In genomic region chr14:79627058-79627457, GRCh38 we compare ENCODE assay signal across 23 cellular contexts.
"Had no signal": no experiment of that assay in that cellular context is flagged by ENCODE, and none has a peak within 500 bp of the region (broad histone marks: within the 10 kb centered on the region; RNA-seq: fewer than 3 reads in every experiment).

No MANE protein-coding gene starts in this region.

- DNase-seq: dorsolateral prefrontal cortex; effector CD4-positive, alpha-beta T cell; hypothalamus; kidney; mucosa of descending colon; naive thymus-derived CD4-positive, alpha-beta T cell; sigmoid colon; spleen; stimulated activated CD4-positive, alpha-beta T cell treated with anti-CD3 and anti-CD28 coated beads, Interleukin-4, amount 100 ng/mL, for 4 hours; stimulated activated naive CD8-positive, alpha-beta T cell treated with anti-CD3 and anti-CD28 coated beads, Interleukin-15, Interleukin-2, amounts not matched to agents 100 U/mL and 50 U/mL, for 24 hours; substantia nigra; upper lobe of left lung had no signal

- H2AFZ ChIP-seq: neural progenitor cell had no signal

- FAIRE-seq: frontal cortex, kidney, urothelium cell line had no signal

- ATAC-seq: left lobe of liver; mucosa of descending colon; naive thymus-derived CD4-positive, alpha-beta T cell; stimulated activated memory B cell treated with anti-CD40 and anti-IgM and Interleukin-4, amounts not matched to agents 10 μg/mL and 1 μg/mL and 100 μg/mL, for 72 hours; stimulated activated naive CD8-positive, alpha-beta T cell treated with anti-CD3 and anti-CD28 coated beads, Interleukin-15, Interleukin-2, amounts not matched to agents 100 U/mL and 50 U/mL, for 24 hours had no signal

- H3K27me3 ChIP-seq: dorsolateral prefrontal cortex, neural progenitor cell, right atrium auricular region, sigmoid colon, spleen, tibial nerve, upper lobe of left lung had no signal

- H3K9me3 ChIP-seq: mucosa of descending colon, prostate gland, sigmoid colon, thoracic aorta, tibial nerve, upper lobe of left lung had no signal

- H3K4me1 ChIP-seq: neural progenitor cell, prostate gland, right atrium auricular region, spleen, tibial nerve, upper lobe of left lung had no signal

- H3K36me3 ChIP-seq: neural progenitor cell, prostate gland, right atrium auricular region, sigmoid colon, spleen, thoracic aorta, tibial nerve, upper lobe of left lung had no signal

- H3K4me2 ChIP-seq: neural progenitor cell had no signal

- H3K4me3 ChIP-seq: dorsolateral prefrontal cortex, lung, mucosa of descending colon, neural progenitor cell, prostate gland, right atrium auricular region, sigmoid colon, skin epidermis, spleen, thoracic aorta, tibial nerve, upper lobe of left lung had no signal

- H3K27ac ChIP-seq: dorsolateral prefrontal cortex, neural progenitor cell, prostate gland, right atrium auricular region, sigmoid colon, skin epidermis, spleen, thoracic aorta, tibial nerve, upper lobe of left lung had no signal

- H3K9ac ChIP-seq: neural progenitor cell had no signal
